In the genomic region with DNA sequence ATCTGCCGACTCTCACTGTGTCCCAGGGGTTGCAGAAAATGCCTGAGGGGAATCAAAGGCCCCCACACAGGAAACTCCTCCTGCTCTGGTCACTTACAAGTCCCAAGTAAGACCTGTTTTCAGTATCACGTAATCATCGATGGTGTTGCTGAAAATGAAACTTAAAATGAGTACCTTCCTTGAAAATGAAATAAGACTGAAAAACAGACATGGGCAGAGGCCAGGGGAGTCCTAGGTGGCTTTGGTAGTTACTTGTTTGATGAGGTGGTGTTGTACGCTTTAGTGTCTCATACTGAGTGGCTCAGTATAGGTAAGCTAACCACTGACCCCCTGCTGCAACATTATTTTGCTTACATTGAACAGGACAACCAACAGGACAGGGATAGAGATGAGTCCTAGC, we compare ENCODE assay signal across 1 cellular context.
TF ChIP-seq lines count a peak whose summit lies in the region.

No MANE protein-coding gene starts in this region.

TF ChIP-seq in GM12878, 131 proteins besides CTCF, POLR2A, EP300 and RAD21:
- TF ChIP-seq, protein P1, sequence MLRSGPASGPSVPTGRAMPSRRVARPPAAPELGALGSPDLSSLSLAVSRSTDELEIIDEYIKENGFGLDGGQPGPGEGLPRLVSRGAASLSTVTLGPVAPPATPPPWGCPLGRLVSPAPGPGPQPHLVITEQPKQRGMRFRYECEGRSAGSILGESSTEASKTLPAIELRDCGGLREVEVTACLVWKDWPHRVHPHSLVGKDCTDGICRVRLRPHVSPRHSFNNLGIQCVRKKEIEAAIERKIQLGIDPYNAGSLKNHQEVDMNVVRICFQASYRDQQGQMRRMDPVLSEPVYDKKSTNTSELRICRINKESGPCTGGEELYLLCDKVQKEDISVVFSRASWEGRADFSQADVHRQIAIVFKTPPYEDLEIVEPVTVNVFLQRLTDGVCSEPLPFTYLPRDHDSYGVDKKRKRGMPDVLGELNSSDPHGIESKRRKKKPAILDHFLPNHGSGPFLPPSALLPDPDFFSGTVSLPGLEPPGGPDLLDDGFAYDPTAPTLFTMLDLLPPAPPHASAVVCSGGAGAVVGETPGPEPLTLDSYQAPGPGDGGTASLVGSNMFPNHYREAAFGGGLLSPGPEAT (IDR thresholded peaks at IDR 0.05; ENCODE audit: low read depth) = no peak
- TF ChIP-seq, protein P2, sequence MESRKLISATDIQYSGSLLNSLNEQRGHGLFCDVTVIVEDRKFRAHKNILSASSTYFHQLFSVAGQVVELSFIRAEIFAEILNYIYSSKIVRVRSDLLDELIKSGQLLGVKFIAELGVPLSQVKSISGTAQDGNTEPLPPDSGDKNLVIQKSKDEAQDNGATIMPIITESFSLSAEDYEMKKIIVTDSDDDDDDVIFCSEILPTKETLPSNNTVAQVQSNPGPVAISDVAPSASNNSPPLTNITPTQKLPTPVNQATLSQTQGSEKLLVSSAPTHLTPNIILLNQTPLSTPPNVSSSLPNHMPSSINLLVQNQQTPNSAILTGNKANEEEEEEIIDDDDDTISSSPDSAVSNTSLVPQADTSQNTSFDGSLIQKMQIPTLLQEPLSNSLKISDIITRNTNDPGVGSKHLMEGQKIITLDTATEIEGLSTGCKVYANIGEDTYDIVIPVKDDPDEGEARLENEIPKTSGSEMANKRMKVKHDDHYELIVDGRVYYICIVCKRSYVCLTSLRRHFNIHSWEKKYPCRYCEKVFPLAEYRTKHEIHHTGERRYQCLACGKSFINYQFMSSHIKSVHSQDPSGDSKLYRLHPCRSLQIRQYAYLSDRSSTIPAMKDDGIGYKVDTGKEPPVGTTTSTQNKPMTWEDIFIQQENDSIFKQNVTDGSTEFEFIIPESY (IDR thresholded peaks at IDR 0.05) = no peak
- TF ChIP-seq SRF (IDR thresholded peaks at IDR 0.05; ENCODE audit: low read depth in 2 of 2, low read length in 2 of 2) (no peak), RUNX3 (IDR thresholded peaks at IDR 0.05; ENCODE audit: low read length) (peak; percentile 11; the same call in 1 of the 2 replicates), FOXM1 (IDR thresholded peaks at IDR 0.05; ENCODE audit: low read depth, low read length) (0 out of 2 replicates have a peak, but pooled peaks have one; percentile 21), IKZF2 (IDR thresholded peaks at IDR 0.05) (0 out of 4 replicates have a peak, but pooled peaks of 1 of the 2 experiments have one; percentile 15), NFIC (IDR thresholded peaks at IDR 0.05; ENCODE audit: low read depth, low read length) (0 out of 2 replicates have a peak, but pooled peaks have one; percentile 22), POLR2AphosphoS5 (IDR thresholded peaks at IDR 0.05; ENCODE audit: low read length) (no peak), WRNIP1 (IDR thresholded peaks at IDR 0.05; ENCODE audit: borderline replicate concordance, low read depth, low read length) (no peak), ZNF384 (IDR thresholded peaks at IDR 0.05; ENCODE audit: borderline replicate concordance, low read depth, low read length) (no peak), IKZF1 (conservative IDR thresholded peaks at IDR 0.05) (0 out of 2 replicates have a peak, but pooled peaks have one; percentile 34), ZNF207 (IDR thresholded peaks at IDR 0.05; ENCODE audit: borderline replicate concordance) (no peak), EED (IDR thresholded peaks at IDR 0.05; ENCODE audit: low read depth) (peak; percentile 50), SIN3A (IDR thresholded peaks at IDR 0.05; ENCODE audit: low read depth, low read length) (no peak), ZNF622 (IDR thresholded peaks at IDR 0.05) (no peak), MTA3 (IDR thresholded peaks at IDR 0.05; ENCODE audit: borderline replicate concordance, low read length) (no peak), NFXL1 (IDR thresholded peaks at IDR 0.05; ENCODE audit: borderline replicate concordance) (no peak), NRF1 (conservative IDR thresholded peaks at IDR 0.05; ENCODE audit: low read depth, low read length) (no peak), PML (IDR thresholded peaks at IDR 0.05; ENCODE audit: low read length) (no peak), ATF7 (IDR thresholded peaks at IDR 0.05; ENCODE audit: low read depth) (0 out of 2 replicates have a peak, but pooled peaks have one; percentile 15), POU2F2 (IDR thresholded peaks at IDR 0.05; ENCODE audit: borderline replicate concordance, low read depth, low read length) (no peak), MEF2B (IDR thresholded peaks at IDR 0.05; ENCODE audit: partially characterized antibody, poor library complexity, severe bottlenecking) (peak; percentile 18), ZSCAN29 (IDR thresholded peaks at IDR 0.05) (no peak), HDGF (IDR thresholded peaks at IDR 0.05) (no peak), SMAD1 (IDR thresholded peaks at IDR 0.05; ENCODE audit: low read depth, partially characterized antibody) (no peak), POLR2AphosphoS2 (IDR thresholded peaks at IDR 0.05; ENCODE audit: low read depth, low read length) (no peak), EZH2 (IDR thresholded peaks at IDR 0.05; ENCODE audit: borderline replicate concordance, control insufficient read depth, low read depth, low read length) (no peak), CREB1 (IDR thresholded peaks at IDR 0.05; ENCODE audit: low read depth) (peak; percentile 41; the same call in 1 of the 2 replicates)
- TF ChIP-seq, protein P3, sequence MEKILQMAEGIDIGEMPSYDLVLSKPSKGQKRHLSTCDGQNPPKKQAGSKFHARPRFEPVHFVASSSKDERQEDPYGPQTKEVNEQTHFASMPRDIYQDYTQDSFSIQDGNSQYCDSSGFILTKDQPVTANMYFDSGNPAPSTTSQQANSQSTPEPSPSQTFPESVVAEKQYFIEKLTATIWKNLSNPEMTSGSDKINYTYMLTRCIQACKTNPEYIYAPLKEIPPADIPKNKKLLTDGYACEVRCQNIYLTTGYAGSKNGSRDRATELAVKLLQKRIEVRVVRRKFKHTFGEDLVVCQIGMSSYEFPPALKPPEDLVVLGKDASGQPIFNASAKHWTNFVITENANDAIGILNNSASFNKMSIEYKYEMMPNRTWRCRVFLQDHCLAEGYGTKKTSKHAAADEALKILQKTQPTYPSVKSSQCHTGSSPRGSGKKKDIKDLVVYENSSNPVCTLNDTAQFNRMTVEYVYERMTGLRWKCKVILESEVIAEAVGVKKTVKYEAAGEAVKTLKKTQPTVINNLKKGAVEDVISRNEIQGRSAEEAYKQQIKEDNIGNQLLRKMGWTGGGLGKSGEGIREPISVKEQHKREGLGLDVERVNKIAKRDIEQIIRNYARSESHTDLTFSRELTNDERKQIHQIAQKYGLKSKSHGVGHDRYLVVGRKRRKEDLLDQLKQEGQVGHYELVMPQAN (conservative IDR thresholded peaks at IDR 0.05) = no peak
- TF ChIP-seq, protein P4, sequence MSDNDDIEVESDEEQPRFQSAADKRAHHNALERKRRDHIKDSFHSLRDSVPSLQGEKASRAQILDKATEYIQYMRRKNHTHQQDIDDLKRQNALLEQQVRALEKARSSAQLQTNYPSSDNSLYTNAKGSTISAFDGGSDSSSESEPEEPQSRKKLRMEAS (IDR thresholded peaks at IDR 0.05; ENCODE audit: low read depth, low read length) = no peak
- TF ChIP-seq, protein P5, sequence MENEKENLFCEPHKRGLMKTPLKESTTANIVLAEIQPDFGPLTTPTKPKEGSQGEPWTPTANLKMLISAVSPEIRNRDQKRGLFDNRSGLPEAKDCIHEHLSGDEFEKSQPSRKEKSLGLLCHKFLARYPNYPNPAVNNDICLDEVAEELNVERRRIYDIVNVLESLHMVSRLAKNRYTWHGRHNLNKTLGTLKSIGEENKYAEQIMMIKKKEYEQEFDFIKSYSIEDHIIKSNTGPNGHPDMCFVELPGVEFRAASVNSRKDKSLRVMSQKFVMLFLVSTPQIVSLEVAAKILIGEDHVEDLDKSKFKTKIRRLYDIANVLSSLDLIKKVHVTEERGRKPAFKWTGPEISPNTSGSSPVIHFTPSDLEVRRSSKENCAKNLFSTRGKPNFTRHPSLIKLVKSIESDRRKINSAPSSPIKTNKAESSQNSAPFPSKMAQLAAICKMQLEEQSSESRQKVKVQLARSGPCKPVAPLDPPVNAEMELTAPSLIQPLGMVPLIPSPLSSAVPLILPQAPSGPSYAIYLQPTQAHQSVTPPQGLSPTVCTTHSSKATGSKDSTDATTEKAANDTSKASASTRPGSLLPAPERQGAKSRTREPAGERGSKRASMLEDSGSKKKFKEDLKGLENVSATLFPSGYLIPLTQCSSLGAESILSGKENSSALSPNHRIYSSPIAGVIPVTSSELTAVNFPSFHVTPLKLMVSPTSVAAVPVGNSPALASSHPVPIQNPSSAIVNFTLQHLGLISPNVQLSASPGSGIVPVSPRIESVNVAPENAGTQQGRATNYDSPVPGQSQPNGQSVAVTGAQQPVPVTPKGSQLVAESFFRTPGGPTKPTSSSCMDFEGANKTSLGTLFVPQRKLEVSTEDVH (IDR thresholded peaks at IDR 0.05; ENCODE audit: low read depth, partially characterized antibody) = no peak
